6 cellular contexts compared by ENCODE assay signal in genomic region chr2:74441111-74441689, GRCh38. TPM values are rescaled to one million over a fixed set of nuclear protein-coding genes. Genes with fewer than 3 reads are reported as not detected.
DNase-seq lines count a peak whose midpoint lies in the region; ATAC-seq, FAIRE-seq and TF ChIP-seq lines count a peak whose summit lies in the region.

No MANE protein-coding gene starts in this region.

- H4K20me1 ChIP-seq in GM12878 (ENCODE audit: control insufficient read depth, insufficient read depth), result no peaks in the 10 kb centered on the region

- H3K4me1 ChIP-seq in GM12878 (ENCODE audit: control insufficient read depth, insufficient read depth, low read length), result peaks cover 23% of the 10 kb centered on the region

- peaks cover 22 to 56% (median 24%) of the 10 kb centered on the region in 5 donors for H3K27me3 Mint-ChIP-seq in naive thymus-derived CD8-positive, alpha-beta T cell

- POLR2A ChIA-PET in GM12878 (lab: Charles Lee), result interaction anchor here (1.0 to 3.4 kb wide), 7 partner anchors 8 to 32 kb away, joined by 3 to 29 read pairs (median 7); partner anchors contain the start of genes C2orf81, INO80B, MRPL53 and WBP1
- POLR2A ChIA-PET in naive thymus-derived CD8-positive, alpha-beta T cell (lab: Charles Lee), result no interaction called here

- no peak for DNase-seq in GM12878 (ENCODE audit: low read depth, low spot score)
- DNase-seq in naive thymus-derived CD8-positive, alpha-beta T cell, result no peak
- DNase-seq in NCI-H1694 (lab: John Stamatoyannopoulos, UW), result no peak
- DNase-seq in activated gamma-delta T cell treated with Interleukin-2 at 50 U/mL for 16 hours, result no peak

- no peak for TF ChIP-seq EP300 in GM12878 (IDR thresholded peaks at IDR 0.05; ENCODE audit: borderline replicate concordance in 1 of 2, control insufficient read depth in 1 of 2, low read depth in 2 of 2, low read length in 2 of 2)

- peak overlapping the region in 2 of 10 donors; percentile 37 to 52 for H3K27ac Mint-ChIP-seq in naive thymus-derived CD8-positive, alpha-beta T cell

- H3K4me1 Mint-ChIP-seq in naive thymus-derived CD8-positive, alpha-beta T cell, result peaks cover 2 to 25% (median 13%) of the 10 kb centered on the region in 4 donors

- in situ Hi-C loops in GM12878 (cut with MboI), result no loop called here

- BruUV-seq in GM12878 (replicated peaks; lab: Mats Ljungman, UMichigan), result no TSS peak

- H3K79me2 ChIP-seq in GM12878 (ENCODE audit: control insufficient read depth, insufficient read depth, low read length), result no peaks in the 10 kb centered on the region; the same call in 1 of the 2 replicates

- no peak for TF ChIP-seq POLR2A in GM12878 (IDR thresholded peaks at IDR 0.05; ENCODE audit: low read depth, low read length)

- FAIRE-seq in GM12878 (lab: Jason Lieb, UNC), result no peak

- H3K4me2 ChIP-seq in GM12878 (ENCODE audit: control insufficient read depth, insufficient read depth), result peak overlapping the region; percentile 81

- H3K27ac ChIP-seq in GM12878 (ENCODE audit: control insufficient read depth, insufficient read depth), result no peak overlapping the region

- SMC1A ChIA-PET in GM12878 (lab: Charles Lee; ENCODE audit: uncharacterized antibody, unreplicated experiment), result interaction anchor here (1.0 to 2.0 kb wide), 6 partner anchors 10 to 130 kb away, joined by 3 to 9 read pairs (median 4); partner anchors contain the start of genes INO80B and MRPL53

- H2AFZ ChIP-seq in GM12878 (ENCODE audit: control insufficient read depth, low read depth, low read length), result peak overlapping the region; percentile 89

- H3K36me3 ChIP-seq in GM12878 (ENCODE audit: control insufficient read depth in 2 of 2, insufficient read depth in 2 of 2, low read length in 1 of 2), result no peaks in the 10 kb centered on the region

- TF ChIP-seq CTCF in GM12878 (IDR thresholded peaks at IDR 0.05 in 2 of 3, conservative IDR thresholded peaks at IDR 0.05 in 1 of 3; ENCODE audit: control insufficient read depth in 2 of 3, extremely low read depth in 1 of 3, insufficient read depth in 1 of 3, low read depth in 3 of 3, low read length in 3 of 3), result no peak

- TF ChIP-seq RAD21 in GM12878 (IDR thresholded peaks at IDR 0.05; ENCODE audit: insufficient read depth, low read depth, low read length), result no peak

- H3K4me3 Mint-ChIP-seq in naive thymus-derived CD8-positive, alpha-beta T cell, result peak overlapping the region; percentile 36 to 84 (median 69)

- intact Hi-C loops in GM12878 (cut with micrococcal nuclease; ENCODE audit: unreplicated experiment), result no loop called here

- CTCF ChIA-PET in GM12878 (lab: Yijun Ruan, JAX), result interaction anchor here (0.6 to 1.4 kb wide), 2 partner anchors 13 to 25 kb away, joined by 3 to 5 read pairs; partner anchors contain the start of gene INO80B

- no peaks in the 10 kb centered on the region for H3K9me3 Mint-ChIP-seq in naive thymus-derived CD8-positive, alpha-beta T cell

- no peaks in the 10 kb centered on the region for H3K36me3 Mint-ChIP-seq in naive thymus-derived CD8-positive, alpha-beta T cell

- peaks cover 2 to 10% of the 10 kb centered on the region in 2 experiments; a peak in 3 of 4 replicates for H3K27me3 ChIP-seq in GM12878 (replicated peaks in 1 of 2; ENCODE audit: control insufficient read depth in 2 of 2, insufficient read depth in 2 of 2, low read length in 1 of 2)

- H3K9me3 ChIP-seq in GM12878 (replicated peaks; ENCODE audit: control insufficient read depth, insufficient read depth, low read length), result no peaks in the 10 kb centered on the region

- H3K4me3 ChIP-seq in GM12878, result no peak overlapping the region

- RAD21 ChIA-PET in GM12878 (lab: Charles Lee; ENCODE audit: unreplicated experiment), result interaction anchor here (1.1 to 2.3 kb wide), 4 partner anchors 14 to 50 kb away, joined by 3 to 13 read pairs (median 6); partner anchors contain the start of gene INO80B

- H3K9ac ChIP-seq in GM12878 (ENCODE audit: control insufficient read depth, insufficient read depth, low read length), result no peak overlapping the region; the same call in 1 of the 2 replicates

- ATAC-seq in GM21423 (IDR thresholded peaks at IDR 0.05; ENCODE audit: unreplicated experiment) (peak; percentile 23), GM12878 (no peak), HG03175 (IDR thresholded peaks at IDR 0.05; ENCODE audit: unreplicated experiment) (no peak)
- ATAC-seq in naive thymus-derived CD8-positive, alpha-beta T cell, result no peak

- 81% methylated on average over 35 of the region's 35 CpGs for WGBS in GM12878 (ENCODE audit: insufficient coverage, insufficient replicate concordance, low lambda C conversion rate, missing lambda C conversion rate)

RNA-seq across cellular contexts. Expression of gene RTKN, which starts 0.5 kb away (rescaled TPM):
- 22.6 and 24.7 TPM in 2 replicates for total RNA-seq in GM12878 (2013; cell fraction: nucleolus; rRNA removed)
- total RNA-seq in GM12878 (2014; rRNA removed), result 8.7 and 9.4 TPM in 2 replicates
- 4.0 and 5.4 TPM in 2 replicates for total RNA-seq in GM12878 (2014; rRNA removed; fragmentation: Illumina TruSeq; extraction: Trizol)
- total RNA-seq in GM12878 (2021), result 11.9 and 12.3 TPM in 2 replicates
- 3.7 TPM for polyA plus RNA-seq in GM12878 (2011; ENCODE audit: low read depth)
- polyA plus RNA-seq in GM12878 (2011; rRNA removed), result 1.8 and 3.2 TPM in 2 replicates
- 2.9 and 4.0 TPM in 2 replicates for polyA plus RNA-seq in GM12878 (2011; cell fraction: cytosol; rRNA removed)
- polyA plus RNA-seq in GM12878 (2011; cell fraction: nucleus; rRNA removed), result 14.3 and 20.0 TPM in 2 replicates
- polyA plus RNA-seq in GM12878 (2012), result 6.4 and 7.4 TPM in 2 replicates
- 2.8 and 6.0 TPM in 2 replicates for polyA plus RNA-seq in GM12878 (2014; fragmentation: Illumina TruSeq; extraction: Trizol)
- polyA plus RNA-seq in GM12878 (2014; fragmentation: Nextera tagmentation; extraction: Ambion mirVana), result under 1 TPM; 0.50 to 0.91 TPM
- polyA plus RNA-seq in GM12878 (2014; rRNA removed), result 12.3 and 16.1 TPM in 2 replicates
- 1 to 10 TPM; 4.8 to 5.3 TPM for polyA plus RNA-seq in GM12878 (2016; fragmentation: Nextera tagmentation; extraction: Ambion mirVana)
- polyA minus RNA-seq in GM12878 (2011; rRNA and poly(A)+ RNA removed), result 3.5 and 5.3 TPM in 2 replicates
- polyA minus RNA-seq in GM12878 (2011; cell fraction: cytosol; rRNA and poly(A)+ RNA removed), result 2.0 and 2.1 TPM in 2 replicates
- polyA minus RNA-seq in GM12878 (2011; cell fraction: nucleus; rRNA and poly(A)+ RNA removed), result 6.4 and 8.7 TPM in 2 replicates
- total RNA-seq in naive thymus-derived CD8-positive, alpha-beta T cell, result under 1 TPM in 1 of 2 experiments, not detected in 1; 0.47 TPM
- polyA plus RNA-seq in naive thymus-derived CD8-positive, alpha-beta T cell, result under 1 TPM; 0.09 to 0.54 (median 0.30) TPM

RNA-seq across cellular contexts. Expression of gene INO80B, which starts 13.7 kb away (rescaled TPM):
- total RNA-seq in GM12878 (2013; cell fraction: nucleolus; rRNA removed), result 54.1 and 56.3 TPM in 2 replicates
- total RNA-seq in GM12878 (2014; rRNA removed) (14.8 and 16.5 TPM in 2 replicates), GM12878 (2014; rRNA removed; fragmentation: Illumina TruSeq; extraction: Trizol) (11.0 and 11.2 TPM in 2 replicates), GM12878 (2021) (26.7 and 26.9 TPM in 2 replicates)
- polyA plus RNA-seq in GM12878 (2011; ENCODE audit: low read depth), result 6.3 TPM
- polyA plus RNA-seq in GM12878 (2011; rRNA removed) (11.3 and 14.8 TPM in 2 replicates), GM12878 (2014; fragmentation: Illumina TruSeq; extraction: Trizol) (13.7 and 15.0 TPM in 2 replicates), GM12878 (2014; fragmentation: Nextera tagmentation; extraction: Ambion mirVana) (1 to 10 TPM; 1.3 to 1.8 TPM), GM12878 (2014; rRNA removed) (16.7 and 21.3 TPM in 2 replicates), GM12878 (2016; fragmentation: Nextera tagmentation; extraction: Ambion mirVana) (1 to 10 TPM; 5.0 to 6.7 TPM)
- polyA plus RNA-seq in GM12878 (2011; cell fraction: cytosol; rRNA removed), result 8.0 and 8.9 TPM in 2 replicates
- polyA plus RNA-seq in GM12878 (2011; cell fraction: nucleus; rRNA removed), result 70.4 and 72.7 TPM in 2 replicates
- 21.6 and 22.4 TPM in 2 replicates for polyA plus RNA-seq in GM12878 (2012)
- polyA minus RNA-seq in GM12878 (2011; rRNA and poly(A)+ RNA removed), result 4.7 and 5.7 TPM in 2 replicates
- polyA minus RNA-seq in GM12878 (2011; cell fraction: cytosol; rRNA and poly(A)+ RNA removed), result 2.4 TPM in 1 of 2 replicates, not detected in the other
- polyA minus RNA-seq in GM12878 (2011; cell fraction: nucleus; rRNA and poly(A)+ RNA removed), result 14.5 and 26.4 TPM in 2 replicates
- 10 to 100 TPM; 93.6 to 93.8 TPM for total RNA-seq in naive thymus-derived CD8-positive, alpha-beta T cell
- polyA plus RNA-seq in naive thymus-derived CD8-positive, alpha-beta T cell, result 1 to 10 TPM; 8.1 to 9.4 (median 8.2) TPM

RNA-seq across cellular contexts. Expression of gene WBP1, which starts 17.0 kb away (rescaled TPM):
- total RNA-seq in GM12878 (2013; cell fraction: nucleolus; rRNA removed), result 43.3 and 49.4 TPM in 2 replicates
- total RNA-seq in GM12878 (2014; rRNA removed), result 46.3 and 53.3 TPM in 2 replicates
- 23.6 and 25.5 TPM in 2 replicates for total RNA-seq in GM12878 (2014; rRNA removed; fragmentation: Illumina TruSeq; extraction: Trizol)
- 42.5 and 46.6 TPM in 2 replicates for total RNA-seq in GM12878 (2021)
- polyA plus RNA-seq in GM12878 (2011; ENCODE audit: low read depth), result 29.8 TPM
- 27.2 and 43.0 TPM in 2 replicates for polyA plus RNA-seq in GM12878 (2011; rRNA removed)
- polyA plus RNA-seq in GM12878 (2011; cell fraction: cytosol; rRNA removed), result 77.7 and 89.4 TPM in 2 replicates
- polyA plus RNA-seq in GM12878 (2011; cell fraction: nucleus; rRNA removed), result 332 and 388 TPM in 2 replicates
- 65.8 and 66.5 TPM in 2 replicates for polyA plus RNA-seq in GM12878 (2012)
- polyA plus RNA-seq in GM12878 (2014; fragmentation: Illumina TruSeq; extraction: Trizol), result 20.4 and 47.7 TPM in 2 replicates
- 10 to 100 TPM in 1 of 2 experiments, 1 to 10 TPM in 1; 4.2 to 11.5 TPM for polyA plus RNA-seq in GM12878 (2014; fragmentation: Nextera tagmentation; extraction: Ambion mirVana)
- 76.8 and 78.0 TPM in 2 replicates for polyA plus RNA-seq in GM12878 (2014; rRNA removed)
- polyA plus RNA-seq in GM12878 (2016; fragmentation: Nextera tagmentation; extraction: Ambion mirVana), result 10 to 100 TPM; 38.5 to 44.6 TPM
- polyA minus RNA-seq in GM12878 (2011; rRNA and poly(A)+ RNA removed), result 19.5 and 28.5 TPM in 2 replicates
- 5.3 and 7.4 TPM in 2 replicates for polyA minus RNA-seq in GM12878 (2011; cell fraction: cytosol; rRNA and poly(A)+ RNA removed)
- polyA minus RNA-seq in GM12878 (2011; cell fraction: nucleus; rRNA and poly(A)+ RNA removed), result 33.2 and 55.6 TPM in 2 replicates
- 100 to 1,000 TPM; 121 to 122 TPM for total RNA-seq in naive thymus-derived CD8-positive, alpha-beta T cell
- 10 to 100 TPM; 32.4 to 38.3 (median 34.2) TPM for polyA plus RNA-seq in naive thymus-derived CD8-positive, alpha-beta T cell

RNA-seq across cellular contexts. Expression of gene WDR54, which starts 19.7 kb away (rescaled TPM):
- 58.9 and 61.5 TPM in 2 replicates for total RNA-seq in GM12878 (2013; cell fraction: nucleolus; rRNA removed)
- total RNA-seq in GM12878 (2014; rRNA removed) (71.8 and 77.1 TPM in 2 replicates), GM12878 (2014; rRNA removed; fragmentation: Illumina TruSeq; extraction: Trizol) (38.2 and 39.0 TPM in 2 replicates), GM12878 (2021) (64.8 and 66.0 TPM in 2 replicates)
- 64.2 TPM for polyA plus RNA-seq in GM12878 (2011; ENCODE audit: low read depth)
- polyA plus RNA-seq in GM12878 (2011; rRNA removed) (72.2 and 116 TPM in 2 replicates), GM12878 (2014; fragmentation: Illumina TruSeq; extraction: Trizol) (22.3 and 43.0 TPM in 2 replicates), GM12878 (2014; fragmentation: Nextera tagmentation; extraction: Ambion mirVana) (10 to 100 TPM; 88.7 to 89.5 TPM), GM12878 (2014; rRNA removed) (80.8 and 90.9 TPM in 2 replicates), GM12878 (2016; fragmentation: Nextera tagmentation; extraction: Ambion mirVana) (100 to 1,000 TPM; 104 to 116 TPM)
- polyA plus RNA-seq in GM12878 (2011; cell fraction: cytosol; rRNA removed), result 215 and 228 TPM in 2 replicates
- polyA plus RNA-seq in GM12878 (2011; cell fraction: nucleus; rRNA removed), result 204 and 286 TPM in 2 replicates
- polyA plus RNA-seq in GM12878 (2012), result 92.9 and 130 TPM in 2 replicates
- 151 and 248 TPM in 2 replicates for polyA minus RNA-seq in GM12878 (2011; rRNA and poly(A)+ RNA removed)
- 50.4 and 56.4 TPM in 2 replicates for polyA minus RNA-seq in GM12878 (2011; cell fraction: cytosol; rRNA and poly(A)+ RNA removed)
- polyA minus RNA-seq in GM12878 (2011; cell fraction: nucleus; rRNA and poly(A)+ RNA removed), result 41.8 and 61.0 TPM in 2 replicates
- 10 to 100 TPM; 28.9 to 31.1 TPM for total RNA-seq in naive thymus-derived CD8-positive, alpha-beta T cell
- 10 to 100 TPM; 43.9 to 65.1 (median 61.7) TPM for polyA plus RNA-seq in naive thymus-derived CD8-positive, alpha-beta T cell

RNA-seq across cellular contexts. Expression of gene C2orf81, which starts 19.8 kb away (rescaled TPM):
- total RNA-seq in GM12878 (2013; cell fraction: nucleolus; rRNA removed), result 3.2 and 4.9 TPM in 2 replicates
- 3.7 and 4.4 TPM in 2 replicates for total RNA-seq in GM12878 (2014; rRNA removed)
- 1.3 and 2.0 TPM in 2 replicates for total RNA-seq in GM12878 (2014; rRNA removed; fragmentation: Illumina TruSeq; extraction: Trizol)
- total RNA-seq in GM12878 (2021), result 9.5 and 9.8 TPM in 2 replicates
- polyA plus RNA-seq in GM12878 (2011; ENCODE audit: low read depth), result 1.8 TPM
- 0.81 and 1.1 TPM in 2 replicates for polyA plus RNA-seq in GM12878 (2011; rRNA removed)
- 2.4 and 2.5 TPM in 2 replicates for polyA plus RNA-seq in GM12878 (2011; cell fraction: cytosol; rRNA removed)
- polyA plus RNA-seq in GM12878 (2011; cell fraction: nucleus; rRNA removed), result 2.6 and 3.7 TPM in 2 replicates
- polyA plus RNA-seq in GM12878 (2012), result 4.2 and 5.5 TPM in 2 replicates
- 0.57 and 1.7 TPM in 2 replicates for polyA plus RNA-seq in GM12878 (2014; fragmentation: Illumina TruSeq; extraction: Trizol)
- polyA plus RNA-seq in GM12878 (2014; fragmentation: Nextera tagmentation; extraction: Ambion mirVana), result under 1 TPM; 0.10 to 0.27 TPM
- polyA plus RNA-seq in GM12878 (2014; rRNA removed), result 4.8 and 6.3 TPM in 2 replicates
- polyA plus RNA-seq in GM12878 (2016; fragmentation: Nextera tagmentation; extraction: Ambion mirVana), result 1 to 10 TPM; 3.3 to 3.5 TPM
- polyA minus RNA-seq in GM12878 (2011; rRNA and poly(A)+ RNA removed), result 0.66 and 2.6 TPM in 2 replicates
- 1.0 and 1.6 TPM in 2 replicates for polyA minus RNA-seq in GM12878 (2011; cell fraction: cytosol; rRNA and poly(A)+ RNA removed)
- polyA minus RNA-seq in GM12878 (2011; cell fraction: nucleus; rRNA and poly(A)+ RNA removed), result 0.73 and 1.7 TPM in 2 replicates
- total RNA-seq in naive thymus-derived CD8-positive, alpha-beta T cell, result 1 to 10 TPM; 7.5 to 9.8 TPM
- 1 to 10 TPM; 3.2 to 5.3 (median 3.3) TPM for polyA plus RNA-seq in naive thymus-derived CD8-positive, alpha-beta T cell
